Comparison of ENCODE assay signal across 8 cellular contexts in genomic region chr15:59656935-59657634, GRCh38. TPM values are rescaled to one million over a fixed set of nuclear protein-coding genes. Genes with fewer than 3 reads are reported as not detected.
DNase-seq lines count a peak whose midpoint lies in the region; ATAC-seq, FAIRE-seq and TF ChIP-seq lines count a peak whose summit lies in the region.

Gene GTF2A2 (minus strand): TSS chr15:59657515. CDS start chr15:59652277, 5,238 bp downstream.

- H3K9me3 Mint-ChIP-seq in osteocyte (ENCODE audit: unreplicated experiment) = peaks cover 6% of the 10 kb centered on the region

- H3K27ac Mint-ChIP-seq in osteocyte (ENCODE audit: unreplicated experiment) = no peak within 1 kb of the TSS

- intact Hi-C loops in Right ventricle myocardium inferior (cut with DNase I) = loop anchor here (2.0 kb wide), 1 partner anchor 32 kb away; the partner anchor contains the start of gene BNIP2

- H3K36me3 ChIP-seq in thymus (ENCODE audit: control insufficient read depth, insufficient read depth) = peaks cover 12% of the 10 kb centered on the region

- peaks cover 5% of the 10 kb centered on the region for H3K4me1 Mint-ChIP-seq in osteocyte (ENCODE audit: unreplicated experiment)

- under 1% methylated on average over 58 of the region's 58 CpGs for WGBS in thymus

- ATAC-seq in HG02798 (IDR thresholded peaks at IDR 0.05; ENCODE audit: poor library complexity, unreplicated experiment) = peak; percentile 99
- peak; percentile 100 for ATAC-seq in Right ventricle myocardium inferior

- H3K36me3 Mint-ChIP-seq in osteocyte (ENCODE audit: unreplicated experiment) = peaks cover 20% of the 10 kb centered on the region

- peak; percentile 97 for FAIRE-seq in GM12891 (lab: Jason Lieb, UNC)

- no peak within 1 kb of the TSS for H3K4me3 Mint-ChIP-seq in osteocyte (ENCODE audit: unreplicated experiment)

- peaks cover 3% of the 10 kb centered on the region for H3K4me1 ChIP-seq in thymus (ENCODE audit: control insufficient read depth, insufficient read depth, low read length)

- H3K4me3 ChIP-seq in thymus (ENCODE audit: low read length) = peak within 1 kb of the TSS; percentile 71

- H3K27me3 Mint-ChIP-seq in osteocyte (ENCODE audit: unreplicated experiment) = no peaks in the 10 kb centered on the region

- H3K9me3 ChIP-seq in thymus (ENCODE audit: control insufficient read depth) = no peaks in the 10 kb centered on the region

- H3K27me3 ChIP-seq in thymus (ENCODE audit: control insufficient read depth, insufficient read depth) = no peaks in the 10 kb centered on the region

- H3K27ac ChIP-seq in thymus (ENCODE audit: low read depth) = peak within 1 kb of the TSS; percentile 90

- DNase-seq in GM12891 (ENCODE audit: insufficient read length, low spot score) = peak; percentile 85
- DNase-seq in NCI-H1417 treated with DMSO at 0.1 percent for 48 hours (lab: John Stamatoyannopoulos, UW) = peak; percentile 71
- peak; percentile 83 to 95 for DNase-seq in SW 1271 (lab: John Stamatoyannopoulos, UW)
- peak; percentile 84 for DNase-seq in activated naive CD8-positive, alpha-beta T cell treated with anti-CD3 and anti-CD28 coated beads, Interleukin-2, amount 50 U/mL, for 16 hours (ENCODE audit: low read depth, low spot score)
- peak; percentile 97 for DNase-seq in Right ventricle myocardium inferior (ENCODE audit: missing footprints)
- peak; percentile 97 for DNase-seq in osteocyte (ENCODE audit: extremely low spot score, unreplicated experiment)

- TF ChIP-seq CTCF in osteocyte (IDR thresholded peaks at IDR 0.05) = no peak

- TF ChIP-seq POLR2A in GM12891 (IDR thresholded peaks at IDR 0.05; ENCODE audit: low read depth, low read length) = peak; percentile 77

TF ChIP-seq in GM12891, 5 proteins besides CTCF, POLR2A, EP300 and RAD21:
- peak; percentile 36; the same call in 1 of the 2 replicates for TF ChIP-seq SPI1 (IDR thresholded peaks at IDR 0.05; ENCODE audit: low read depth, low read length)
- TF ChIP-seq POU2F2 (IDR thresholded peaks at IDR 0.05; ENCODE audit: low read depth, low read length) = no peak
- peak; percentile 64 for TF ChIP-seq TAF1 (IDR thresholded peaks at IDR 0.05; ENCODE audit: low read depth, low read length)
- peak; percentile 82 for TF ChIP-seq POLR2AphosphoS5 (IDR thresholded peaks at IDR 0.05; ENCODE audit: low read depth, low read length)
- TF ChIP-seq PAX5 (IDR thresholded peaks at IDR 0.05; ENCODE audit: insufficient read depth, low read length, severe bottlenecking) = no peak

RNA-seq across cellular contexts. Expression of gene GTF2A2, which starts in this region (rescaled TPM):
- 115 TPM for polyA plus RNA-seq in GM12891 (2012; ENCODE audit: low read depth, missing spikeins)
- 127 TPM for total RNA-seq in Right ventricle myocardium inferior
- total RNA-seq in osteocyte = 99.1 and 109 TPM in 2 replicates
- 150 TPM for polyA plus RNA-seq in thymus

Comparison
In these comparisons a context has a peak if more than half of its experiments do, and no peak if none do; other contexts are left out.
1. Peak in every context shown above with its lines: DNase-seq, ATAC-seq, H3K4me3 ChIP-seq and H3K27ac ChIP-seq.